Comparison of ENCODE assay signal across 23 cellular contexts in genomic region chr3:186757214-186757613, GRCh38. TPM values are rescaled to one million over a fixed set of nuclear protein-coding genes. Genes with fewer than 3 reads are reported as not detected.
DNase-seq lines count a peak whose midpoint lies in the region; FAIRE-seq and TF ChIP-seq lines count a peak whose summit lies in the region.
"Had no signal": no experiment of that assay in that cellular context is flagged by ENCODE, and none has a peak within 500 bp of the region (broad histone marks: within the 10 kb centered on the region; RNA-seq: fewer than 3 reads in every experiment).

No MANE protein-coding gene starts in this region.

- no peaks in the 10 kb centered on the region for H3K36me3 Mint-ChIP-seq in activated CD4-positive, alpha-beta memory T cell treated with anti-CD3 and anti-CD28 coated beads for 36 hours
- H3K36me3 Mint-ChIP-seq: CD14-positive monocyte had no signal

- H3K9ac ChIP-seq in SK-N-MC (ENCODE audit: insufficient read length) (peak overlapping the region; percentile 34), H1 (replicated peaks in 1 of 4; ENCODE audit: extremely low read depth in 1 of 4, low read depth in 3 of 4, low read length in 3 of 4) (no peak overlapping the region), trophoblast cell (ENCODE audit: low read length) (no peak overlapping the region)
- H3K9ac ChIP-seq: BLaER1 treated with 17β-estradiol and CSF1 and Interleukin-3, amounts not matched to agents 10 nM and 100 nM had no signal

- 91% methylated on average over 8 of the region's 8 CpGs; no CpG with 5 or more reads in 1 of the 2 experiments for whole genome bisulfite sequencing in H1 (ENCODE audit: extremely low coverage in 1 of 2, insufficient coverage in 1 of 2, insufficient read length in 1 of 2, insufficient replicate concordance in 2 of 2, low coverage in 1 of 2, low lambda C conversion rate in 2 of 2, missing lambda C conversion rate in 1 of 2), 2 experiments
- no CpG with 5 or more reads among the region's 8 CpGs for WGBS in trophoblast cell (ENCODE audit: extremely low coverage, insufficient coverage, insufficient read length)

- CTCF ChIA-PET in H1 (lab: Charles Lee; ENCODE audit: partially characterized antibody), result interaction anchor here (0.7 to 1.3 kb wide), 3 partner anchors 105 to 142 kb away, joined by 3 to 4 read pairs (median 4); no protein-coding TSS in a partner anchor
- CTCF ChIA-PET in activated CD4-positive, alpha-beta memory T cell treated with anti-CD3 and anti-CD28 coated beads for 36 hours (lab: Charles Lee), result no interaction called here

- no peak overlapping the region for H2BK20ac ChIP-seq in H1 (ENCODE audit: low read length)

- H3K9me3 Mint-ChIP-seq in activated CD4-positive, alpha-beta memory T cell treated with anti-CD3 and anti-CD28 coated beads for 36 hours, result no peaks in the 10 kb centered on the region
- H3K9me3 Mint-ChIP-seq: CD14-positive monocyte; CD4-positive, alpha-beta T cell; CD8-positive, alpha-beta memory T cell; H9 had no signal

- H3K27me3 Mint-ChIP-seq in activated CD4-positive, alpha-beta memory T cell treated with anti-CD3 and anti-CD28 coated beads for 36 hours, result peaks cover 6% of the 10 kb centered on the region
- H3K27me3 Mint-ChIP-seq: CD4-positive, alpha-beta T cell; CD8-positive, alpha-beta memory T cell had no signal

- no peak overlapping the region for H4K8ac ChIP-seq in H1 (ENCODE audit: extremely low read depth, insufficient read depth, low read length)
- no peak overlapping the region for H4K8ac ChIP-seq in trophoblast cell (ENCODE audit: low read depth, low read length)

- H3K9me3 ChIP-seq in SK-N-MC (ENCODE audit: low read depth, low read length) (no peaks in the 10 kb centered on the region), H1 (ENCODE audit: insufficient read depth in 2 of 2, low read depth in 1 of 2, low read length in 1 of 2) (no peaks in the 10 kb centered on the region), trophoblast cell (ENCODE audit: insufficient read depth, low read depth, low read length) (no peaks in the 10 kb centered on the region)
- H3K9me3 ChIP-seq: A549; BE2C; BLaER1 treated with 17β-estradiol and CSF1 and Interleukin-3, amounts not matched to agents 10 nM and 100 nM had no signal

- H3K4me3 ChIP-seq in SK-N-MC (no peak overlapping the region), H1 (ENCODE audit: extremely low read depth in 1 of 4, insufficient read depth in 2 of 4, low read depth in 3 of 4, low read length in 4 of 4) (no peak overlapping the region), trophoblast cell (ENCODE audit: low read depth, low read length) (no peak overlapping the region)
- H3K4me3 ChIP-seq: A549; BLaER1 treated with 17β-estradiol and CSF1 and Interleukin-3, amounts not matched to agents 10 nM and 100 nM; GM12878 had no signal

- no peak for TF ChIP-seq RAD21 in H1 (IDR thresholded peaks at IDR 0.05 in 1 of 2, conservative IDR thresholded peaks at IDR 0.05 in 1 of 2; ENCODE audit: low read depth in 2 of 2, low read length in 2 of 2)

- H3K4me1 Mint-ChIP-seq in activated CD4-positive, alpha-beta memory T cell treated with anti-CD3 and anti-CD28 coated beads for 36 hours (ENCODE audit: low read depth), result peaks cover 17% of the 10 kb centered on the region
- H3K4me1 Mint-ChIP-seq: CD8-positive, alpha-beta memory T cell had no signal

- no peak for TF ChIP-seq POLR2A in H1 (IDR thresholded peaks at IDR 0.05; ENCODE audit: control extremely low read depth in 1 of 2, low read depth in 2 of 2, low read length in 2 of 2)

- H3K79me1 ChIP-seq in H1 (ENCODE audit: low read depth, low read length) (no peaks in the 10 kb centered on the region), trophoblast cell (ENCODE audit: low read length) (peaks cover 4% of the 10 kb centered on the region)

- H3K23ac ChIP-seq in H1 (ENCODE audit: insufficient read length) (no peak overlapping the region), trophoblast cell (ENCODE audit: low read length) (no peak overlapping the region)

- H2AK5ac ChIP-seq in H1 (ENCODE audit: low read depth, low read length), result no peak overlapping the region
- no peak overlapping the region for H2AK5ac ChIP-seq in trophoblast cell (ENCODE audit: low read length)

- no peaks in the 10 kb centered on the region for H3K79me2 ChIP-seq in H1 (ENCODE audit: control insufficient read depth in 1 of 2, insufficient read depth in 2 of 2, low read length in 2 of 2)
- H3K79me2 ChIP-seq in trophoblast cell (ENCODE audit: control insufficient read depth, insufficient read depth, low read length, poor library complexity), result no peaks in the 10 kb centered on the region

- intact Hi-C loops in activated CD4-positive, alpha-beta memory T cell treated with anti-CD3 and anti-CD28 coated beads for 36 hours (cut with micrococcal nuclease), result loop anchor here (10.0 kb wide), 1 partner anchor 342 kb away; no protein-coding TSS in a partner anchor

- no peak for DNase-seq in SK-N-MC (ENCODE audit: low read depth, low spot score)
- no peak for DNase-seq in H1 (ENCODE audit: low read depth in 1 of 2, low spot score in 2 of 2)
- peak in 1 of 2 donors; percentile 59 for DNase-seq in trophoblast cell
- DNase-seq in activated CD4-positive, alpha-beta memory T cell treated with anti-CD3 and anti-CD28 coated beads for 36 hours, result no peak
- no peak for DNase-seq in GOT3 (lab: John Stamatoyannopoulos, UW)
- DNase-seq in T-helper 9 cell, result no peak
- DNase-seq: 8988T; ACHN; AML-193; BE2C; CD4-positive, alpha-beta T cell; CD8-positive, alpha-beta memory T cell; DMS 273 treated with DMSO at 0.1 percent for 48 hours; DMS79; EL; GDM1; H9 had no signal

- H4K20me1 ChIP-seq in H1 (replicated peaks in 1 of 2; ENCODE audit: control insufficient read depth in 1 of 2, insufficient read depth in 2 of 2, low read length in 2 of 2), result no peaks in the 10 kb centered on the region
- H4K20me1 ChIP-seq: BLaER1 treated with 17β-estradiol and CSF1 and Interleukin-3, amounts not matched to agents 10 nM and 100 nM had no signal

- POLR2A ChIA-PET in H1 (lab: Charles Lee; ENCODE audit: partially characterized antibody), result interaction anchor here (0.9 kb wide), 1 partner anchor 26 kb away, joined by 6 read pairs; the partner anchor contains the start of gene EIF4A2
- POLR2A ChIA-PET in activated CD4-positive, alpha-beta memory T cell treated with anti-CD3 and anti-CD28 coated beads for 36 hours (lab: Charles Lee), result no interaction called here

- H3K56ac ChIP-seq in H1 (replicated peaks; ENCODE audit: insufficient read length, low read depth, low read length), result no peak overlapping the region

- H3K4me1 ChIP-seq in H1 (replicated peaks in 1 of 4; ENCODE audit: control insufficient read depth in 3 of 4, insufficient read depth in 4 of 4, low read length in 3 of 4) (peaks cover 0 to 2% (median 0%) of the 10 kb centered on the region in 4 experiments; a peak in 2 of 7 replicates), trophoblast cell (ENCODE audit: control insufficient read depth in 1 of 2, insufficient read depth in 2 of 2, low read length in 2 of 2) (peaks cover 8 to 17% of the 10 kb centered on the region in 2 experiments)
- H3K4me1 ChIP-seq: BE2C; BLaER1 treated with 17β-estradiol and CSF1 and Interleukin-3, amounts not matched to agents 10 nM and 100 nM had no signal

- H3K27ac Mint-ChIP-seq in activated CD4-positive, alpha-beta memory T cell treated with anti-CD3 and anti-CD28 coated beads for 36 hours, result no peak overlapping the region
- H3K27ac Mint-ChIP-seq: CD14-positive monocyte; CD4-positive, alpha-beta T cell; CD8-positive, alpha-beta memory T cell; H9 had no signal

- H3K4ac ChIP-seq in H1 (replicated peaks; ENCODE audit: insufficient read length, low read depth, low read length) (no peak overlapping the region), trophoblast cell (ENCODE audit: low read depth, low read length) (no peak overlapping the region)

- no peak overlapping the region for H2BK15ac ChIP-seq in H1 (ENCODE audit: low read length)

- H2AFZ ChIP-seq in H1 (ENCODE audit: low read length) (0 out of 2 replicates have a peak overlapping the region, but pooled peaks have one; percentile 34), trophoblast cell (ENCODE audit: insufficient read depth, low read length, poor library complexity) (no peak overlapping the region)

- FAIRE-seq in H1 (lab: Jason Lieb, UNC), result no peak
- FAIRE-seq: A549, D721Med, GM12878 had no signal

- H3K36me3 ChIP-seq in SK-N-MC (ENCODE audit: insufficient read depth, low read length) (no peaks in the 10 kb centered on the region), H1 (ENCODE audit: control insufficient read depth in 2 of 4, insufficient read depth in 4 of 4, low read length in 3 of 4) (no peaks in the 10 kb centered on the region), trophoblast cell (ENCODE audit: control insufficient read depth in 1 of 2, insufficient read depth in 2 of 2, low read length in 2 of 2) (no peaks in the 10 kb centered on the region)
- H3K36me3 ChIP-seq: BE2C; BLaER1 treated with 17β-estradiol and CSF1 and Interleukin-3, amounts not matched to agents 10 nM and 100 nM had no signal

- H2BK120ac ChIP-seq in H1 (replicated peaks; ENCODE audit: low read depth, low read length) (no peak overlapping the region), trophoblast cell (ENCODE audit: insufficient read depth, low read length, poor library complexity) (no peak overlapping the region)

- no peak for TF ChIP-seq CTCF in H1 (IDR thresholded peaks at IDR 0.05; ENCODE audit: control extremely low read depth in 1 of 3, insufficient read depth in 1 of 3, low read depth in 1 of 3, low read length in 3 of 3)

- no peak overlapping the region for H3K27ac ChIP-seq in SK-N-MC
- no peak overlapping the region for H3K27ac ChIP-seq in H1 (ENCODE audit: low read depth, low read length)
- no peak overlapping the region for H3K27ac ChIP-seq in trophoblast cell (ENCODE audit: low read depth, low read length)
- H3K27ac ChIP-seq: A549; BLaER1 treated with 17β-estradiol and CSF1 and Interleukin-3, amounts not matched to agents 10 nM and 100 nM had no signal

- H4K91ac ChIP-seq in H1 (replicated peaks; ENCODE audit: insufficient read length, low read length), result no peak overlapping the region
- no peak overlapping the region for H4K91ac ChIP-seq in trophoblast cell (ENCODE audit: low read depth, low read length)

- H2BK5ac ChIP-seq in H1 (ENCODE audit: low read depth, low read length) (no peak overlapping the region; the same call in 1 of the 2 replicates), trophoblast cell (ENCODE audit: low read depth, low read length, poor library complexity) (no peak overlapping the region)

- H4K5ac ChIP-seq in H1 (ENCODE audit: insufficient read length, low read depth, low read length), result no peak overlapping the region

- H3K4me3 Mint-ChIP-seq in activated CD4-positive, alpha-beta memory T cell treated with anti-CD3 and anti-CD28 coated beads for 36 hours, result no peak overlapping the region
- H3K4me3 Mint-ChIP-seq: CD4-positive, alpha-beta T cell; CD8-positive, alpha-beta memory T cell; H9 had no signal

- H3K14ac ChIP-seq in H1 (ENCODE audit: insufficient read length), result no peak overlapping the region
- H3K14ac ChIP-seq in trophoblast cell (ENCODE audit: low read length), result no peak overlapping the region

- H4K12ac ChIP-seq in trophoblast cell (ENCODE audit: low read depth, low read length), result no peak overlapping the region

- H3K23me2 ChIP-seq in H1 (ENCODE audit: low read depth, low read length), result no peaks in the 10 kb centered on the region

- no peak overlapping the region for H2BK12ac ChIP-seq in H1 (ENCODE audit: low read depth, low read length)
- peak overlapping the region; percentile 72 for H2BK12ac ChIP-seq in trophoblast cell (ENCODE audit: low read length)

- H3K27me3 ChIP-seq in H1 (replicated peaks in 1 of 4; ENCODE audit: control insufficient read depth in 3 of 4, extremely low read depth in 1 of 4, insufficient read depth in 3 of 4, low read length in 3 of 4) (no peaks in the 10 kb centered on the region), trophoblast cell (ENCODE audit: insufficient read depth, low read length) (no peaks in the 10 kb centered on the region)
- H3K27me3 ChIP-seq: BE2C; BLaER1 treated with 17β-estradiol and CSF1 and Interleukin-3, amounts not matched to agents 10 nM and 100 nM had no signal

- H3K4me2 ChIP-seq in H1 (ENCODE audit: insufficient read depth in 1 of 2, low read depth in 2 of 2, low read length in 2 of 2) (no peak overlapping the region), trophoblast cell (ENCODE audit: low read length) (no peak overlapping the region)
- H3K4me2 ChIP-seq: A549; BLaER1 treated with 17β-estradiol and CSF1 and Interleukin-3, amounts not matched to agents 10 nM and 100 nM had no signal

- TF ChIP-seq EP300 in H1 (IDR thresholded peaks at IDR 0.05; ENCODE audit: borderline replicate concordance in 1 of 2, low read depth in 2 of 2, low read length in 2 of 2), result no peak

- H3K18ac ChIP-seq in H1 (ENCODE audit: extremely low read depth, low read length) (no peak overlapping the region), trophoblast cell (ENCODE audit: low read length) (no peak overlapping the region)

RNA-seq across cellular contexts. Expression of gene EIF4A2, which starts 26.2 kb away (rescaled TPM):
- total RNA-seq in H1 (2021; fragmentation: NEBNext Ultra II Directional; extraction: Animal tissue kit (Norgen Biotek cat#: 25700)), result 596 and 604 TPM in 2 replicates
- polyA plus RNA-seq in H1 (2011; rRNA removed), result 401 and 527 TPM in 2 replicates
- 703 TPM for polyA plus RNA-seq in H1 (2011; cell fraction: cytosol; rRNA removed)
- polyA plus RNA-seq in H1 (2011; cell fraction: nucleus; rRNA removed), result 238 TPM
- polyA plus RNA-seq in H1 (2012, experiment 1 of 2), result 451 to 490 TPM (median 461 TPM) in 4 replicates
- polyA plus RNA-seq in H1 (2012, experiment 2 of 2), result 41.8 TPM
- polyA plus RNA-seq in H1 (2013, experiment 1 of 2), result 347 TPM
- polyA plus RNA-seq in H1 (2013, experiment 2 of 2), result 339 TPM
- 304 and 361 TPM in 2 replicates for polyA minus RNA-seq in H1 (2011; rRNA and poly(A)+ RNA removed)
- polyA minus RNA-seq in H1 (2011; cell fraction: cytosol; rRNA and poly(A)+ RNA removed), result 434 TPM
- 679 TPM for polyA minus RNA-seq in H1 (2011; cell fraction: nucleus; rRNA and poly(A)+ RNA removed)
- 213 and 217 TPM in 2 replicates for polyA plus RNA-seq in trophoblast cell (2013)
- 100 to 1,000 TPM; 390 to 393 TPM for total RNA-seq in activated CD4-positive, alpha-beta memory T cell treated with anti-CD3 and anti-CD28 coated beads for 36 hours

RNA-seq across cellular contexts. Expression of gene KNG1, which starts 40.1 kb away (rescaled TPM):
- 0.31 TPM in 1 of 2 replicates, not detected in the other for total RNA-seq in H1 (2021; fragmentation: NEBNext Ultra II Directional; extraction: Animal tissue kit (Norgen Biotek cat#: 25700))
- polyA plus RNA-seq in H1 (2011; rRNA removed), result 0.05 TPM in 1 of 2 replicates, not detected in the other
- 0.03 TPM for polyA plus RNA-seq in H1 (2011; cell fraction: cytosol; rRNA removed)
- polyA plus RNA-seq in H1 (2011; cell fraction: nucleus; rRNA removed), result not detected
- polyA plus RNA-seq in H1 (2012, experiment 1 of 2), result not detected in 4 replicates
- polyA plus RNA-seq in H1 (2012, experiment 2 of 2), result not detected
- 0.32 TPM for polyA plus RNA-seq in H1 (2013, experiment 1 of 2)
- polyA plus RNA-seq in H1 (2013, experiment 2 of 2), result 0.29 TPM
- not detected in 2 replicates for polyA minus RNA-seq in H1 (2011; rRNA and poly(A)+ RNA removed)
- not detected for polyA minus RNA-seq in H1 (2011; cell fraction: cytosol; rRNA and poly(A)+ RNA removed)
- not detected for polyA minus RNA-seq in H1 (2011; cell fraction: nucleus; rRNA and poly(A)+ RNA removed)
- polyA plus RNA-seq in trophoblast cell (2013), result 0.01 TPM in 1 of 2 replicates, not detected in the other
- not detected for total RNA-seq in activated CD4-positive, alpha-beta memory T cell treated with anti-CD3 and anti-CD28 coated beads for 36 hours
- total RNA-seq: CD4-positive, alpha-beta T cell; CD8-positive, alpha-beta memory T cell; H4; H9 had no signal
- polyA plus RNA-seq: CD14-positive monocyte; CD8-positive, alpha-beta memory T cell; GM12878 had no signal

RNA-seq across cellular contexts. Expression of gene RFC4, which starts 49.1 kb away (rescaled TPM):
- total RNA-seq in H1 (2021; fragmentation: NEBNext Ultra II Directional; extraction: Animal tissue kit (Norgen Biotek cat#: 25700)), result 86.9 and 100 TPM in 2 replicates
- polyA plus RNA-seq in H1 (2011; rRNA removed), result 17.5 and 21.8 TPM in 2 replicates
- polyA plus RNA-seq in H1 (2011; cell fraction: cytosol; rRNA removed), result 49.9 TPM
- 31.1 TPM for polyA plus RNA-seq in H1 (2011; cell fraction: nucleus; rRNA removed)
- polyA plus RNA-seq in H1 (2012, experiment 1 of 2), result 96.9 to 123 TPM (median 107 TPM) in 4 replicates
- 26.1 TPM for polyA plus RNA-seq in H1 (2012, experiment 2 of 2)
- polyA plus RNA-seq in H1 (2013, experiment 1 of 2), result 79.6 TPM
- 77.3 TPM for polyA plus RNA-seq in H1 (2013, experiment 2 of 2)
- polyA minus RNA-seq in H1 (2011; rRNA and poly(A)+ RNA removed), result 21.4 and 22.1 TPM in 2 replicates
- 21.3 TPM for polyA minus RNA-seq in H1 (2011; cell fraction: cytosol; rRNA and poly(A)+ RNA removed)
- polyA minus RNA-seq in H1 (2011; cell fraction: nucleus; rRNA and poly(A)+ RNA removed), result 32.2 TPM
- 41.5 and 43.9 TPM in 2 replicates for polyA plus RNA-seq in trophoblast cell (2013)
- total RNA-seq in activated CD4-positive, alpha-beta memory T cell treated with anti-CD3 and anti-CD28 coated beads for 36 hours, result 100 to 1,000 TPM; 118 to 127 TPM
